8 cellular contexts compared by ENCODE assay signal in the genomic region with DNA sequence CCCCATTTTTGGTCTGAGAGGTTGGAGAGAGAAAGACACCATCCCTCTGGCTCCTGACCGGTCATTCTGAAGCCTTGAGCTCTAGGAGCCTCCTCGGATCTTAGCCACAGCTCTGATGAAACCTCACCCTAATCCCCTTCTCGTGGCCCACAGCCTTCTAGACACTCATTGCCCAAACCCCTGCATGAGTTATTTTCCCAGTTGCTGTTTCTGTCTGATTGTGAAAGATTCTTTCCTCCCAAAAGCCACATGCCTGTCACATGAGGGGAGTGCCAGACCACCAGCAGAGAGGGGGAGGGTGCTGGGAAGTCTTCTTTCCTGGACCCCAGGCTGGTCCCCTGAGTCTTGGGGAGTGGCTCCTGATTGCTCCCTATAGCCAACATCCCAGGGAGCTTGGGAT. TPM values are rescaled to one million over a fixed set of nuclear protein-coding genes. Genes with fewer than 3 reads are reported as not detected.
DNase-seq lines count a peak whose midpoint lies in the region; ATAC-seq and TF ChIP-seq lines count a peak whose summit lies in the region.

No MANE protein-coding gene starts in this region.

- no peaks in the 10 kb centered on the region for H3K9me3 Mint-ChIP-seq in chondrocyte (ENCODE audit: low read depth)

- CTCF ChIA-PET in IMR-90 (lab: Yijun Ruan, JAX): interaction anchor here (0.6 to 2.0 kb wide), 3 partner anchors 10 to 342 kb away, joined by 3 to 7 read pairs (median 4); no protein-coding TSS in a partner anchor

- H4K8ac ChIP-seq in IMR-90 (ENCODE audit: low read depth in 2 of 2, low read length in 2 of 2): no peak overlapping the region
- H4K8ac ChIP-seq in neuronal stem cell (ENCODE audit: low read depth, low read length): no peak overlapping the region

- no peaks in the 10 kb centered on the region for H3K9me3 ChIP-seq in IMR-90 (ENCODE audit: control insufficient read depth, insufficient read depth, low read length)
- no peaks in the 10 kb centered on the region for H3K9me3 ChIP-seq in neuronal stem cell (replicated peaks in 1 of 2; ENCODE audit: control insufficient read depth in 2 of 2, insufficient read depth in 1 of 2, low read depth in 1 of 2, low read length in 2 of 2)

- H2AFZ ChIP-seq in IMR-90 (replicated peaks; ENCODE audit: low read length, poor library complexity) (no peak overlapping the region), neuronal stem cell (ENCODE audit: low read length) (peak overlapping the region; percentile 94)

- peaks cover 8% of the 10 kb centered on the region for H3K27me3 ChIP-seq in IMR-90 (ENCODE audit: control insufficient read depth, insufficient read depth, low read length)
- peaks cover 0 to 11% (median 0%) of the 10 kb centered on the region in 3 experiments for H3K27me3 ChIP-seq in neuronal stem cell (ENCODE audit: control insufficient read depth in 3 of 3, insufficient read depth in 3 of 3, low read depth in 1 of 3, low read length in 3 of 3)

- H3K36me3 ChIP-seq in IMR-90 (ENCODE audit: control insufficient read depth, insufficient read depth, low read length): no peaks in the 10 kb centered on the region
- H3K36me3 ChIP-seq in neuronal stem cell (replicated peaks in 1 of 2; ENCODE audit: control insufficient read depth in 2 of 2, insufficient read depth in 2 of 2, low read length in 2 of 2): no peaks in the 10 kb centered on the region

- peak overlapping the region; percentile 88 for H3K27ac Mint-ChIP-seq in chondrocyte (ENCODE audit: unreplicated experiment)

- H3K4me3 Mint-ChIP-seq in chondrocyte (ENCODE audit: unreplicated experiment): no peak overlapping the region

- H4K91ac ChIP-seq in IMR-90 (ENCODE audit: insufficient read depth, low read depth, low read length) (no peak overlapping the region), neuronal stem cell (ENCODE audit: low read depth, low read length, poor library complexity) (no peak overlapping the region)

- H3K9me1 ChIP-seq in IMR-90 (ENCODE audit: insufficient read depth, low read length): no peaks in the 10 kb centered on the region

- POLR2A ChIA-PET in IMR-90 (lab: Charles Lee; ENCODE audit: unreplicated experiment): no interaction called here

- H2BK5ac ChIP-seq in IMR-90 (ENCODE audit: low read depth, low read length, poor library complexity, severe bottlenecking) (no peak overlapping the region), neuronal stem cell (ENCODE audit: low read length) (no peak overlapping the region)

- H3K4ac ChIP-seq in IMR-90 (ENCODE audit: low read depth, low read length) (no peak overlapping the region), neuronal stem cell (ENCODE audit: low read length) (no peak overlapping the region)

- H3K23ac ChIP-seq in IMR-90 (ENCODE audit: low read depth, low read length) (no peak overlapping the region), neuronal stem cell (ENCODE audit: low read depth, low read length, poor library complexity) (no peak overlapping the region)

- H3K4me1 Mint-ChIP-seq in chondrocyte (ENCODE audit: low read depth): peaks cover 18% of the 10 kb centered on the region

- no peaks in the 10 kb centered on the region for H3K79me1 ChIP-seq in IMR-90 (ENCODE audit: low read depth in 1 of 2, low read length in 2 of 2)
- H3K79me1 ChIP-seq in neuronal stem cell (ENCODE audit: low read depth, low read length): no peaks in the 10 kb centered on the region

- H3K27me3 Mint-ChIP-seq in chondrocyte (ENCODE audit: low read depth): no peaks in the 10 kb centered on the region

- H2AK9ac ChIP-seq in IMR-90 (replicated peaks; ENCODE audit: low read depth, low read length, poor library complexity): no peak overlapping the region

- no peak for TF ChIP-seq POLR2A in IMR-90 (IDR thresholded peaks at IDR 0.05; ENCODE audit: low read depth, low read length)

- peak; percentile 72 for ATAC-seq in IMR-90 (ENCODE audit: low read depth)
- ATAC-seq in HG02571 (IDR thresholded peaks at IDR 0.05; ENCODE audit: unreplicated experiment): no peak
- no peak for ATAC-seq in GM19023 (IDR thresholded peaks at IDR 0.05; ENCODE audit: unreplicated experiment)

- H3K14ac ChIP-seq in IMR-90 (replicated peaks; ENCODE audit: low read depth, low read length) (no peak overlapping the region), neuronal stem cell (ENCODE audit: low read length) (no peak overlapping the region)

- DNase-seq in GF-D8 (lab: John Stamatoyannopoulos, UW) (peak; percentile 80), IMR-90 (peak; percentile 40), chondrocyte (ENCODE audit: low spot score) (no peak), neuronal stem cell (ENCODE audit: low spot score) (no peak), DMS53 treated with DMSO at 0.1 percent for 48 hours (lab: John Stamatoyannopoulos, UW; ENCODE audit: unreplicated experiment) (no peak)
- DNase-seq in central memory CD4-positive, alpha-beta T cell: no peak

- no peak overlapping the region; the same call in 1 of the 2 replicates for H3K18ac ChIP-seq in IMR-90 (ENCODE audit: low read depth, low read length)
- H3K18ac ChIP-seq in neuronal stem cell (ENCODE audit: low read length): no peak overlapping the region

- no peak overlapping the region for H2AK5ac ChIP-seq in IMR-90 (ENCODE audit: low read depth, low read length)
- H2AK5ac ChIP-seq in neuronal stem cell (ENCODE audit: low read depth, low read length): peak overlapping the region; percentile 60

- H3K27ac ChIP-seq in IMR-90 (ENCODE audit: insufficient read depth, low read length) (no peak overlapping the region), neuronal stem cell (replicated peaks; ENCODE audit: low read length) (no peak overlapping the region)

- H2BK12ac ChIP-seq in neuronal stem cell (ENCODE audit: low read length): no peak overlapping the region

- H2BK120ac ChIP-seq in IMR-90 (ENCODE audit: low read depth, low read length) (no peak overlapping the region), neuronal stem cell (ENCODE audit: low read depth, low read length) (no peak overlapping the region)

- no peaks in the 10 kb centered on the region for H3K36me3 Mint-ChIP-seq in chondrocyte (ENCODE audit: low read depth)

- in situ Hi-C loops in IMR-90 (cut with MboI; ENCODE audit: low sequenced_read_pairs): no loop called here

- TF ChIP-seq CTCF in IMR-90 (conservative IDR thresholded peaks at IDR 0.05; ENCODE audit: low read depth, low read length) (no peak), chondrocyte (IDR thresholded peaks at IDR 0.05) (no peak)

- H3K9ac ChIP-seq in IMR-90 (ENCODE audit: low read depth, low read length) (no peak overlapping the region), neuronal stem cell (ENCODE audit: low read depth, low read length, poor library complexity) (no peak overlapping the region)

- H3K56ac ChIP-seq in IMR-90 (ENCODE audit: extremely low read depth, insufficient read depth, low read length): no peak overlapping the region

- WGBS in IMR-90 (ENCODE audit: extremely low coverage in 2 of 2, insufficient read length in 1 of 2), 2 experiments: no CpG with 5 or more reads among the region's 3 CpGs
- no CpG with 5 or more reads among the region's 3 CpGs for WGBS in neuronal stem cell (ENCODE audit: extremely low coverage in 2 of 2, insufficient read length in 2 of 2, insufficient replicate concordance in 1 of 2), 2 donors

- H3K4me1 ChIP-seq in IMR-90 (ENCODE audit: control insufficient read depth, insufficient read depth, low read length): peaks cover 7% of the 10 kb centered on the region; the same call in 1 of the 2 replicates
- H3K4me1 ChIP-seq in neuronal stem cell (ENCODE audit: control insufficient read depth in 2 of 2, insufficient read depth in 1 of 2, low read depth in 1 of 2, low read length in 2 of 2): peaks cover 3 to 12% of the 10 kb centered on the region in 2 donors

- H3K4me3 ChIP-seq in IMR-90 (ENCODE audit: insufficient read depth, low read depth, low read length) (no peak overlapping the region), neuronal stem cell (ENCODE audit: low read length in 2 of 2) (no peak overlapping the region)

- intact Hi-C loops in IMR-90 (cut with micrococcal nuclease): no loop called here

- H2BK20ac ChIP-seq in IMR-90 (ENCODE audit: low read depth, low read length): no peak overlapping the region

- TF ChIP-seq RAD21 in IMR-90 (IDR thresholded peaks at IDR 0.05; ENCODE audit: low read length): no peak

- BruUV-seq in IMR-90 (replicated peaks; lab: Mats Ljungman, UMichigan): no TSS peak

- H3K4me2 ChIP-seq in IMR-90 (ENCODE audit: low read depth, low read length) (no peak overlapping the region), neuronal stem cell (ENCODE audit: insufficient read depth, low read length, poor library complexity, severe bottlenecking) (no peak overlapping the region)

- H2BK15ac ChIP-seq in IMR-90 (ENCODE audit: low read depth, low read length) (no peak overlapping the region), neuronal stem cell (ENCODE audit: low read length) (no peak overlapping the region)

- no peak overlapping the region; the same call in 1 of the 2 replicates for H4K5ac ChIP-seq in IMR-90 (ENCODE audit: low read depth, low read length)

- no peaks in the 10 kb centered on the region for H4K20me1 ChIP-seq in IMR-90 (ENCODE audit: insufficient read depth, low read length)

- dilution Hi-C loops in IMR-90 (cut with HindIII; ENCODE audit: low sequenced_read_pairs, unreplicated experiment): no loop called here

TF ChIP-seq in IMR-90, 13 proteins besides CTCF, POLR2A, EP300 and RAD21:
- no peak for TF ChIP-seq CHD1 (IDR thresholded peaks at IDR 0.05; ENCODE audit: low read depth, low read length)
- peak; percentile 41; the same call in 1 of the 2 replicates for TF ChIP-seq BHLHE40 (IDR thresholded peaks at IDR 0.05; ENCODE audit: low read depth, low read length)
- peak; percentile 79 for TF ChIP-seq CEBPB (IDR thresholded peaks at IDR 0.05; ENCODE audit: low read depth, low read length)
- TF ChIP-seq, protein P1, sequence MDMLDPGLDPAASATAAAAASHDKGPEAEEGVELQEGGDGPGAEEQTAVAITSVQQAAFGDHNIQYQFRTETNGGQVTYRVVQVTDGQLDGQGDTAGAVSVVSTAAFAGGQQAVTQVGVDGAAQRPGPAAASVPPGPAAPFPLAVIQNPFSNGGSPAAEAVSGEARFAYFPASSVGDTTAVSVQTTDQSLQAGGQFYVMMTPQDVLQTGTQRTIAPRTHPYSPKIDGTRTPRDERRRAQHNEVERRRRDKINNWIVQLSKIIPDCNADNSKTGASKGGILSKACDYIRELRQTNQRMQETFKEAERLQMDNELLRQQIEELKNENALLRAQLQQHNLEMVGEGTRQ (IDR thresholded peaks at IDR 0.05; ENCODE audit: low read depth, low read length): peak; percentile 76
TF ChIP-seq in IMR-90: peak in this region for 3.

RNA-seq across cellular contexts. Expression of a gene that starts 17.6 kb away (rescaled TPM):
- total RNA-seq in IMR-90 (2012; rRNA removed) (24.7 and 28.3 TPM in 2 replicates), chondrocyte (114 to 129 TPM (median 119 TPM) in 3 replicates)
- polyA plus RNA-seq in IMR-90 (2012; rRNA removed): 79.7 and 111 TPM in 2 replicates
- polyA plus RNA-seq in IMR-90 (2012; cell fraction: cytosol; rRNA removed): 97.0 and 129 TPM in 2 replicates
- 96.8 and 177 TPM in 2 replicates for polyA plus RNA-seq in IMR-90 (2012; cell fraction: nucleus; rRNA removed; ENCODE audit: low replicate concordance)
- 53.3 TPM for polyA plus RNA-seq in neuronal stem cell (2013, experiment 1 of 2)
- 57.2 TPM for polyA plus RNA-seq in neuronal stem cell (2013, experiment 2 of 2)

Comparison
In these comparisons a context has a peak if more than half of its experiments do, and no peak if none do; other contexts are left out.
1. DNase-seq: peak in GF-D8 (single experiment) and IMR-90 (single experiment); none in chondrocyte (single experiment), neuronal stem cell (single experiment), DMS53 treated with DMSO at 0.1 percent for 48 hours (single experiment) and central memory CD4-positive, alpha-beta T cell (single experiment).